8 cellular contexts compared by ENCODE assay signal in the genomic region with DNA sequence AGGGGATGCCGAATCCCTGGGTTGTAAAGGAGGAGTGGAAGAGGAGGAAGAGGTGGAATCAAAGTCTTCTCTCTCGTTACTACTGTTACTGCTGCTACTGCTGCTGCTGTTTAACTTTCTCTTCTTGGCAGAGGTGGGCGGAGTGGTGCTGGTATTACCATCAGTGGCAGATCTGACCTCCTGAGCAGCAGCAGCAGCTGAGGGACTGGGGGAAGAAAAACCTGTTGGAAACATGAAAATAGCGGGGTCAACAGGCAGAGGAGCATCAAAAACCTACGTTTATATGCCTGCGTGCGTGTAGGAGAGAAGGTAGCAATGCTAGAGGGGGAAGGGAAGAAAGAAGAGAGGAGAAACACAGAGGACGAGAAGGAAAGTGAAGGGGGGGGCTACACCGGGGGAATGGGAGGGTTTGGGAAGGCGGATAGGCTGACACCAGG. TPM values are rescaled to one million over a fixed set of nuclear protein-coding genes. Genes with fewer than 3 reads are reported as not detected.
DNase-seq lines count a peak whose midpoint lies in the region; ATAC-seq and TF ChIP-seq lines count a peak whose summit lies in the region.

No MANE protein-coding gene starts in this region.

- WGBS in heart left ventricle, 4 donors: 0 to 30% (median 14%) methylated on average over 9 to 10 of the region's 10 CpGs
- 0 to 24% (median 0%) methylated on average over 7 to 10 of the region's 10 CpGs for WGBS in psoas muscle, 3 donors

- H3K4me1 ChIP-seq in heart left ventricle (peaks cover 0 to 34% (median 11%) of the 10 kb centered on the region in 12 donors), psoas muscle (peaks cover 15% of the 10 kb centered on the region)

- peak overlapping the region; percentile 42 to 94 (median 68) for H3K4me3 ChIP-seq in heart left ventricle
- peak overlapping the region; percentile 68 for H3K4me3 ChIP-seq in psoas muscle

- peak overlapping the region; percentile 94 to 100 (median 97) for H3K27ac ChIP-seq in heart left ventricle
- peak overlapping the region; percentile 94 for H3K27ac ChIP-seq in psoas muscle

- TF ChIP-seq POLR2A in heart left ventricle (IDR thresholded peaks at IDR 0.05): no peak

- no peak for TF ChIP-seq CTCF in heart left ventricle (IDR thresholded peaks at IDR 0.05)
- no peak for TF ChIP-seq CTCF in psoas muscle (IDR thresholded peaks at IDR 0.05)

- H3K27me3 ChIP-seq in heart left ventricle (no peaks in the 10 kb centered on the region), psoas muscle (ENCODE audit: insufficient read depth in 3 of 3, low read length in 2 of 3) (no peaks in the 10 kb centered on the region)

- intact Hi-C loops in heart left ventricle (cut with DNase I): loop anchor here in 9 of 10 donors (1.0 to 5.0 kb wide), 5 partner anchors 42 to 74 kb away; partner anchors contain the start of genes MCTS1 (in 7 of the 9) and C1GALT1C1 (in 3 of the 9)
- intact Hi-C loops in psoas muscle (cut with DNase I): loop anchor here (2.0 kb wide), 2 partner anchors 44 to 70 kb away; partner anchors contain the start of genes C1GALT1C1 (in 1 of the 2) and MCTS1 (in 1 of the 2)

- DNase-seq in OCI-M1 (lab: John Stamatoyannopoulos, UW) (peak; percentile 82), heart left ventricle (peak in 2 of 5 donors; percentile 23 to 32), psoas muscle (no peak), UCSD-AML1 (lab: John Stamatoyannopoulos, UW; ENCODE audit: unreplicated experiment) (no peak), NCI-H526 (lab: John Stamatoyannopoulos, UW) (no peak)
- DNase-seq in activated naive CD4-positive, alpha-beta T cell treated with anti-CD3 and anti-CD28 coated beads, Interleukin-2, amount 50 U/mL, for 16 hours: peak; percentile 38

- ATAC-seq in GM18499 (IDR thresholded peaks at IDR 0.05; ENCODE audit: insufficient read depth, unreplicated experiment): peak; percentile 30
- peak; percentile 38 for ATAC-seq in HG02678 (IDR thresholded peaks at IDR 0.05; ENCODE audit: unreplicated experiment)
- ATAC-seq in heart left ventricle: peak in 3 of 4 donors; percentile 18 to 64 (median 32)
- peak in 3 of 4 donors; percentile 29 to 72 (median 53) for ATAC-seq in psoas muscle

- no peaks in the 10 kb centered on the region for H3K9me3 ChIP-seq in heart left ventricle
- H3K9me3 ChIP-seq in psoas muscle: no peaks in the 10 kb centered on the region

- H3K36me3 ChIP-seq in heart left ventricle (peaks cover 0 to 25% (median 5%) of the 10 kb centered on the region in 9 donors), psoas muscle (ENCODE audit: insufficient read depth in 1 of 2, low read depth in 1 of 2) (peaks cover 0 to 9% of the 10 kb centered on the region in 2 donors)

RNA-seq across cellular contexts. Expression of gene CUL4B, which starts 0.3 kb away (rescaled TPM):
- total RNA-seq in heart left ventricle: 10 to 100 TPM; 13.4 to 28.5 (median 19.7) TPM
- polyA plus RNA-seq in heart left ventricle: 10 to 100 TPM in 1 of 2 donors, 1 to 10 TPM in 1; 7.5 to 13.7 TPM
- total RNA-seq in psoas muscle: 10 to 100 TPM in 3 of 4 donors, 1 to 10 TPM in 1; 9.8 to 11.7 (median 11.2) TPM
- polyA plus RNA-seq in psoas muscle: 10 to 100 TPM in 1 of 3 donors, 1 to 10 TPM in 2; 6.0 to 13.1 (median 6.5) TPM

RNA-seq across cellular contexts. Expression of gene MCTS1, which starts 43.5 kb away (rescaled TPM):
- total RNA-seq in heart left ventricle (10 to 100 TPM; 17.6 to 47.3 (median 34.1) TPM), psoas muscle (10 to 100 TPM; 23.0 to 34.6 (median 27.7) TPM)
- polyA plus RNA-seq in heart left ventricle (10 to 100 TPM; 41.1 to 43.8 TPM), psoas muscle (10 to 100 TPM; 26.7 to 54.3 (median 29.5) TPM)

Comparison
In these comparisons a context has a peak if more than half of its experiments do, and no peak if none do; other contexts are left out.
1. DNase-seq: peak in OCI-M1 (single experiment) and activated naive CD4-positive, alpha-beta T cell treated with anti-CD3 and anti-CD28 coated beads, Interleukin-2, amount 50 U/mL, for 16 hours (single experiment); none in psoas muscle (0 of 2), UCSD-AML1 (single experiment) and NCI-H526 (0 of 2).
2. Peak in every context shown above with its lines, with median percentiles within 50 percentile points of each other: ATAC-seq.